ENCODE assay signal across 19 cellular contexts in the genomic region with DNA sequence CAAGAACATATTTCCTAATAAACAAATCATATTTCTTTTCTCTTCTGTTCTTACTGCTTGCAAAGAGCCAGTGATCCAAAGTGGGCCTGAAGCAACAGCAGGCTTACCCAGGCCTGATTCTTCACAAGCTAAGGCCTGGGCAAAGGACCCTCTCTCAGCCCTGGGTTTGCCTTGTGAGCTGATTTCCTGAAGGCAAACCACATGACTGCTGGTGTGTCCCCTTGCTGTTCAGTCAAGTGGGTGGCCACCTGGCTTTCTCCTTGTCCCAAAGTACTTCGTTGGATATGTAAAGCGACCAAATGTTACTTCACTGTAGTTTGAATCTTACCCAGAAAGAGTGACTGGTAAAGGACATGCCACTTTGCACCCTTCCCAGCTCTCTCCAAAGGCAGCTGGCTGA.
DNase-seq lines count a peak whose midpoint lies in the region; ATAC-seq, FAIRE-seq and TF ChIP-seq lines count a peak whose summit lies in the region.
"Had no signal": no experiment of that assay in that cellular context is flagged by ENCODE, and none has a peak within 500 bp of the region (broad histone marks: within the 10 kb centered on the region; RNA-seq: fewer than 3 reads in every experiment).

No MANE protein-coding gene starts in this region.

- H3K4me3 Mint-ChIP-seq in IgD-negative memory B cell (peak overlapping the region in 2 of 4 donors; percentile 18 to 66), activated B cell treated with CpG ODN at 0.5 μM for 24 hours (peak overlapping the region; percentile 32)
- H3K4me3 Mint-ChIP-seq: activated CD8-positive, alpha-beta memory T cell treated with anti-CD3 and anti-CD28 coated beads, Interleukin-2, amount 10 ng/mL, durations not matched to agents 7 days and 5 days had no signal

- H2BK15ac ChIP-seq in mesenchymal stem cell (ENCODE audit: low read depth, poor library complexity, severe bottlenecking) = no peak overlapping the region

- no peaks in the 10 kb centered on the region for H3K36me3 ChIP-seq in mesenchymal stem cell (ENCODE audit: control insufficient read depth in 1 of 2, insufficient read depth in 2 of 2, low read depth in 1 of 2, low read length in 2 of 2)
- no peaks in the 10 kb centered on the region for H3K36me3 ChIP-seq in suprapubic skin
- H3K36me3 ChIP-seq in HepG2 (replicated peaks in 1 of 2; ENCODE audit: control insufficient read depth in 1 of 2, insufficient read depth in 2 of 2, low read length in 2 of 2) = no peaks in the 10 kb centered on the region

- peak overlapping the region in 2 of 3 donors; percentile 11 to 71 for H3K27ac Mint-ChIP-seq in IgD-negative memory B cell
- H3K27ac Mint-ChIP-seq in activated B cell treated with CpG ODN at 0.5 μM for 24 hours = peak overlapping the region; percentile 92
- H3K27ac Mint-ChIP-seq: activated CD8-positive, alpha-beta memory T cell treated with anti-CD3 and anti-CD28 coated beads, Interleukin-2, amount 10 ng/mL, durations not matched to agents 7 days and 5 days had no signal

- H2BK120ac ChIP-seq in mesenchymal stem cell (ENCODE audit: low read depth, low read length) = no peak overlapping the region

- TF ChIP-seq EP300 in suprapubic skin (IDR thresholded peaks at IDR 0.05) (no peak), HepG2 (IDR thresholded peaks at IDR 0.05; ENCODE audit: low read depth in 2 of 2, low read length in 2 of 2) (no peak), HepG2 (CRISPR knock-in tag; IDR thresholded peaks at IDR 0.05; ENCODE audit: borderline replicate concordance) (no peak)

- H3K9me3 Mint-ChIP-seq in IgD-negative memory B cell = no peaks in the 10 kb centered on the region
- no peaks in the 10 kb centered on the region for H3K9me3 Mint-ChIP-seq in activated B cell treated with CpG ODN at 0.5 μM for 24 hours

- H3K4ac ChIP-seq in mesenchymal stem cell (ENCODE audit: low read depth in 1 of 2, low read length in 2 of 2) = peak overlapping the region in 1 of 2 experiments; percentile 40

- no peak for FAIRE-seq in HepG2 (lab: Jason Lieb, UNC)
- FAIRE-seq: astrocyte had no signal

- in situ Hi-C loops in ACHN (cut with HindIII; ENCODE audit: low pct_ligation_motif_present, low pct_unique_long_range_greater_than_20kb, low sequenced_read_pairs) (no loop called here), HepG2 (cut with HindIII; ENCODE audit: extremely low pct_ligation_motif_present, low pct_unique_long_range_greater_than_20kb) (no loop called here)

- H2AFZ ChIP-seq in mesenchymal stem cell (ENCODE audit: low read depth, low read length) (no peak overlapping the region), HepG2 (ENCODE audit: low read length) (no peak overlapping the region)

- H4K8ac ChIP-seq in mesenchymal stem cell (ENCODE audit: low read length) = no peak overlapping the region

- H3K79me1 ChIP-seq in mesenchymal stem cell (replicated peaks; ENCODE audit: low read length, poor library complexity, severe bottlenecking) = no peaks in the 10 kb centered on the region

- no peak overlapping the region for H3K14ac ChIP-seq in mesenchymal stem cell (ENCODE audit: low read length in 2 of 2)

- CTCF ChIA-PET in activated B cell treated with CpG ODN at 0.5 μM for 24 hours (lab: Charles Lee) = interaction anchor here (0.6 to 2.6 kb wide), 9 partner anchors 26 to 417 kb away, joined by 3 to 10 read pairs (median 5); no protein-coding TSS in a partner anchor
- CTCF ChIA-PET in HepG2 (lab: Yijun Ruan, JAX; ENCODE audit: low intra/inter-chr PET ratio, low total read pairs) = no interaction called here

- ATAC-seq in activated B cell treated with CpG ODN at 0.5 μM for 24 hours (ENCODE audit: low read depth) (no peak), HepG2 (no peak)
- ATAC-seq: activated CD8-positive, alpha-beta memory T cell treated with anti-CD3 and anti-CD28 coated beads, Interleukin-2, amount 10 ng/mL, durations not matched to agents 7 days and 5 days had no signal

- H2AK5ac ChIP-seq in mesenchymal stem cell (ENCODE audit: low read length, severe bottlenecking) = no peak overlapping the region

- DNase-seq in activated B cell treated with CpG ODN at 0.5 μM for 24 hours (no peak), mesenchymal stem cell (no peak), suprapubic skin (ENCODE audit: low spot score in 2 of 2) (no peak), ACHN (no peak), OCI-M2 (lab: John Stamatoyannopoulos, UW; ENCODE audit: unreplicated experiment) (no peak), HepG2 (ENCODE audit: low spot score) (no peak)
- DNase-seq in activated CD4-positive, CD25-positive, alpha-beta regulatory T cell treated with anti-CD3 and anti-CD28 coated beads, Interleukin-2, amount 50 U/mL, for 72 hours = no peak
- DNase-seq: activated CD8-positive, alpha-beta memory T cell treated with anti-CD3 and anti-CD28 coated beads, Interleukin-2, amount 10 ng/mL, durations not matched to agents 7 days and 5 days; activated gamma-delta T cell; dermis blood vessel endothelial cell; DMS79; MM.1S; NCI-H1930; NCI-H510A treated with DMSO at 0.1 percent for 48 hours; substantia nigra; T-helper 1 cell had no signal

- no peak for TF ChIP-seq RAD21 in HepG2 (CRISPR knock-in tag; IDR thresholded peaks at IDR 0.05)

- WGBS in mesenchymal stem cell = 100% methylated on average over 2 of the region's 2 CpGs
- WGBS in suprapubic skin = 90% methylated on average over 2 of the region's 2 CpGs
- WGBS in HepG2 (ENCODE audit: low lambda C conversion rate) = 83% methylated on average over 2 of the region's 2 CpGs

- intact Hi-C loops in activated B cell treated with CpG ODN at 0.5 μM for 24 hours (cut with micrococcal nuclease) = loop anchor here (2.0 to 10.0 kb wide), 4 partner anchors 33 to 455 kb away; no protein-coding TSS in a partner anchor
- intact Hi-C loops in HepG2 (cut with micrococcal nuclease; ENCODE audit: unreplicated experiment) = no loop called here

- peak overlapping the region in 1 of 2 experiments; percentile 14 for H3K23ac ChIP-seq in mesenchymal stem cell (ENCODE audit: low read length in 2 of 2)

- peak overlapping the region; percentile 18 for H4K91ac ChIP-seq in mesenchymal stem cell (ENCODE audit: low read length)

- peak overlapping the region in 1 of 2 experiments; percentile 29 for H2BK12ac ChIP-seq in mesenchymal stem cell (ENCODE audit: low read length in 2 of 2)

- TF ChIP-seq POLR2A in suprapubic skin (IDR thresholded peaks at IDR 0.05) = no peak
- TF ChIP-seq POLR2A in HepG2 (IDR thresholded peaks at IDR 0.05; ENCODE audit: insufficient read depth in 1 of 2, low read depth in 2 of 2, low read length in 2 of 2) = no peak

- no peak overlapping the region for H2BK5ac ChIP-seq in mesenchymal stem cell (ENCODE audit: low read depth, low read length, poor library complexity, severe bottlenecking)

- TF ChIP-seq CTCF in activated B cell treated with CpG ODN at 0.5 μM for 24 hours (IDR thresholded peaks at IDR 0.05) (no peak), suprapubic skin (IDR thresholded peaks at IDR 0.05) (no peak), HepG2 (CRISPR knock-in tag; IDR thresholded peaks at IDR 0.05) (no peak)

- no peaks in the 10 kb centered on the region for H4K20me1 ChIP-seq in HepG2 (ENCODE audit: insufficient read depth, low read length)

- peaks cover 4% of the 10 kb centered on the region for H3K4me1 ChIP-seq in mesenchymal stem cell (ENCODE audit: control insufficient read depth, insufficient read depth, low read depth, low read length)
- H3K4me1 ChIP-seq in suprapubic skin = peaks cover 92% of the 10 kb centered on the region
- H3K4me1 ChIP-seq in HepG2 (ENCODE audit: insufficient read depth, low read length) = peaks cover 16% of the 10 kb centered on the region

- POLR2A ChIA-PET in activated B cell treated with CpG ODN at 0.5 μM for 24 hours (lab: Charles Lee) = interaction anchor here (0.8 to 16.7 kb wide), 21 partner anchors 7 to 425 kb away, joined by 3 to 350 read pairs (median 30); a partner anchor contains a TSS
- POLR2A ChIA-PET in HepG2 (lab: Yijun Ruan, JAX) = no interaction called here

- H3K79me2 ChIP-seq in HepG2 (ENCODE audit: insufficient read depth, low read length) = no peaks in the 10 kb centered on the region

- H3K9ac ChIP-seq in mesenchymal stem cell (ENCODE audit: low read length) (no peak overlapping the region), HepG2 (ENCODE audit: insufficient read depth, low read depth, low read length) (no peak overlapping the region)

- no peak overlapping the region for H3K4me2 ChIP-seq in mesenchymal stem cell (ENCODE audit: low read length, poor library complexity, severe bottlenecking)
- no peak overlapping the region for H3K4me2 ChIP-seq in HepG2 (ENCODE audit: low read depth, low read length)

- H3K9me3 ChIP-seq in mesenchymal stem cell (ENCODE audit: control insufficient read depth, low read length) (no peaks in the 10 kb centered on the region), suprapubic skin (no peaks in the 10 kb centered on the region), HepG2 (ENCODE audit: low read length) (no peaks in the 10 kb centered on the region)

- no TSS peak for BruUV-seq in HepG2 (replicated peaks; lab: Mats Ljungman, UMichigan)

- H3K18ac ChIP-seq in mesenchymal stem cell (ENCODE audit: low read depth in 1 of 2, low read length in 2 of 2) = peak overlapping the region; percentile 26 to 74

- no peak overlapping the region for H3K4me3 ChIP-seq in mesenchymal stem cell (ENCODE audit: insufficient read depth in 1 of 2, low read depth in 1 of 2, low read length in 2 of 2)
- H3K4me3 ChIP-seq in suprapubic skin = no peak overlapping the region
- no peak overlapping the region for H3K4me3 ChIP-seq in HepG2 (replicated peaks in 1 of 3; ENCODE audit: insufficient read depth in 1 of 3, low read depth in 2 of 3, low read length in 3 of 3)

- H3K36me3 Mint-ChIP-seq in IgD-negative memory B cell (peaks cover 8% of the 10 kb centered on the region), activated B cell treated with CpG ODN at 0.5 μM for 24 hours (ENCODE audit: low read depth) (peaks cover 9% of the 10 kb centered on the region)
- H3K36me3 Mint-ChIP-seq: activated CD8-positive, alpha-beta memory T cell treated with anti-CD3 and anti-CD28 coated beads, Interleukin-2, amount 10 ng/mL, durations not matched to agents 7 days and 5 days had no signal

- H3K27ac ChIP-seq in mesenchymal stem cell (ENCODE audit: low read length, poor library complexity, severe bottlenecking) = no peak overlapping the region
- H3K27ac ChIP-seq in suprapubic skin = peak overlapping the region; percentile 31
- no peak overlapping the region for H3K27ac ChIP-seq in HepG2 (ENCODE audit: extremely low read length, insufficient read depth, low read length)
- H3K27ac ChIP-seq: C4-2B had no signal

- no peaks in the 10 kb centered on the region for H3K27me3 ChIP-seq in mesenchymal stem cell (ENCODE audit: control insufficient read depth in 1 of 2, insufficient read depth in 1 of 2, low read length in 2 of 2)
- no peaks in the 10 kb centered on the region for H3K27me3 ChIP-seq in suprapubic skin
- no peaks in the 10 kb centered on the region for H3K27me3 ChIP-seq in HepG2 (ENCODE audit: control insufficient read depth in 1 of 2, insufficient read depth in 2 of 2, low read length in 2 of 2)

- H3K4me1 Mint-ChIP-seq in IgD-negative memory B cell (peaks cover 51 to 83% (median 72%) of the 10 kb centered on the region in 3 donors), activated B cell treated with CpG ODN at 0.5 μM for 24 hours (peaks cover 91% of the 10 kb centered on the region)

- H3K27me3 Mint-ChIP-seq in IgD-negative memory B cell (no peaks in the 10 kb centered on the region), activated B cell treated with CpG ODN at 0.5 μM for 24 hours (no peaks in the 10 kb centered on the region)
- H3K27me3 Mint-ChIP-seq: activated CD8-positive, alpha-beta memory T cell treated with anti-CD3 and anti-CD28 coated beads, Interleukin-2, amount 10 ng/mL, durations not matched to agents 7 days and 5 days had no signal
